ENCODE assay signal across 8 cellular contexts in genomic region chr2:110101280-110101844, GRCh38. TPM values are rescaled to one million over a fixed set of nuclear protein-coding genes. Genes with fewer than 3 reads are reported as not detected.
DNase-seq lines count a peak whose midpoint lies in the region; ATAC-seq, FAIRE-seq and TF ChIP-seq lines count a peak whose summit lies in the region.

No MANE protein-coding gene starts in this region.

- peaks cover 16% of the 10 kb centered on the region for H3K4me1 Mint-ChIP-seq in CD14-positive monocyte
- H3K4me1 Mint-ChIP-seq in endothelial cell (ENCODE audit: unreplicated experiment) = peaks cover 39% of the 10 kb centered on the region

- H3K9me3 ChIP-seq in RWPE2 (ENCODE audit: severe bottlenecking) (no peaks in the 10 kb centered on the region), aorta (ENCODE audit: control insufficient read depth, low read length) (no peaks in the 10 kb centered on the region)

- FAIRE-seq in HTR-8/SVneo (lab: Jason Lieb, UNC) = peak; percentile 94

- H3K27ac Mint-ChIP-seq in CD14-positive monocyte = peak overlapping the region in 6 of 7 donors; percentile 32 to 78 (median 58)
- peak overlapping the region; percentile 100 for H3K27ac Mint-ChIP-seq in endothelial cell (ENCODE audit: unreplicated experiment)

- TF ChIP-seq CTCF in CD14-positive monocyte (IDR thresholded peaks at IDR 0.05) (no peak), RWPE2 (IDR thresholded peaks at IDR 0.05; ENCODE audit: poor library complexity, severe bottlenecking) (no peak), endothelial cell (IDR thresholded peaks at IDR 0.05; ENCODE audit: unreplicated experiment) (no peak)

- H3K36me3 ChIP-seq in RWPE2 (ENCODE audit: low read depth) = peaks cover 18% of the 10 kb centered on the region
- H3K36me3 ChIP-seq in aorta (ENCODE audit: control insufficient read depth in 1 of 2, insufficient read depth in 2 of 2, low read length in 1 of 2) = no peaks in the 10 kb centered on the region

- intact Hi-C loops in CD14-positive monocyte (cut with micrococcal nuclease) (no loop called here), aorta (cut with DNase I) (no loop called here)

- H3K27me3 ChIP-seq in RWPE2 (ENCODE audit: insufficient read depth, poor library complexity, severe bottlenecking) (no peaks in the 10 kb centered on the region), aorta (ENCODE audit: control insufficient read depth in 1 of 2, insufficient read depth in 2 of 2, low read length in 1 of 2) (no peaks in the 10 kb centered on the region)

- 0 to 1% methylated on average over 11 of the region's 11 CpGs for WGBS in aorta, 2 donors

- H3K4me3 ChIP-seq in RWPE2 (ENCODE audit: severe bottlenecking) (no peak overlapping the region), aorta (ENCODE audit: low read length in 2 of 2) (no peak overlapping the region)

- H3K9me3 Mint-ChIP-seq in CD14-positive monocyte (peaks cover 0 to 2% (median 0%) of the 10 kb centered on the region in 7 donors), endothelial cell (ENCODE audit: unreplicated experiment) (no peaks in the 10 kb centered on the region)

- H3K27ac ChIP-seq in RWPE2 (ENCODE audit: poor library complexity, severe bottlenecking) = peak overlapping the region; percentile 100
- H3K27ac ChIP-seq in aorta (ENCODE audit: low read depth in 1 of 2, low read length in 2 of 2) = peak overlapping the region in 1 of 2 donors; percentile 89

- H3K36me3 Mint-ChIP-seq in CD14-positive monocyte = no peaks in the 10 kb centered on the region
- H3K36me3 Mint-ChIP-seq in endothelial cell (ENCODE audit: low read depth, unreplicated experiment) = no peaks in the 10 kb centered on the region

- H3K4me3 Mint-ChIP-seq in CD14-positive monocyte = peak overlapping the region; percentile 41 to 81
- H3K4me3 Mint-ChIP-seq in endothelial cell (ENCODE audit: unreplicated experiment) = peak overlapping the region; percentile 62

- peaks cover 55% of the 10 kb centered on the region for H3K4me1 ChIP-seq in RWPE2 (ENCODE audit: insufficient read depth, poor library complexity, severe bottlenecking)
- peaks cover 5 to 18% of the 10 kb centered on the region in 2 donors for H3K4me1 ChIP-seq in aorta (ENCODE audit: control insufficient read depth in 1 of 2, insufficient read depth in 2 of 2, low read length in 2 of 2)

- H3K27me3 Mint-ChIP-seq in CD14-positive monocyte (ENCODE audit: low read depth in 3 of 3) (peaks cover 7 to 14% (median 8%) of the 10 kb centered on the region in 3 donors), endothelial cell (ENCODE audit: unreplicated experiment) (peaks cover 19% of the 10 kb centered on the region)

- DNase-seq in CD14-positive monocyte (ENCODE audit: low spot score) = no peak
- peak; percentile 84 for DNase-seq in HTR-8/SVneo (ENCODE audit: insufficient read length, low spot score)
- DNase-seq in RWPE2 (ENCODE audit: low spot score) = peak; percentile 99
- DNase-seq in endothelial cell (ENCODE audit: low spot score) = peak; percentile 63
- peak; percentile 22 for DNase-seq in midbrain (lab: John Stamatoyannopoulos, UW)
- peak; percentile 98 for DNase-seq in aorta

- ATAC-seq in RWPE2 (ENCODE audit: low read depth) (peak; percentile 81), aorta (ENCODE audit: low FRiP score) (peak; percentile 93), HG02571 (IDR thresholded peaks at IDR 0.05; ENCODE audit: unreplicated experiment) (no peak), GM18502 (IDR thresholded peaks at IDR 0.05; ENCODE audit: poor library complexity, unreplicated experiment) (no peak)

RNA-seq across cellular contexts. Expression of gene MALL, which starts 14.3 kb away (rescaled TPM):
- polyA plus RNA-seq in CD14-positive monocyte (under 1 TPM in 1 of 2 donors, not detected in 1; 0.12 TPM), aorta (10 to 100 TPM in 1 of 2 donors, 1 to 10 TPM in 1; 6.2 to 19.8 TPM)
- total RNA-seq in endothelial cell (ENCODE audit: unreplicated experiment) (2.6 TPM), aorta (10 to 100 TPM; 21.7 to 32.8 TPM)

Comparison
In these comparisons a context has a peak if more than half of its experiments do, and no peak if none do; other contexts are left out.
1. ATAC-seq: peak in RWPE2 (single experiment) and aorta (single experiment); none in HG02571 (single experiment) and GM18502 (single experiment).